1 cellular context compared by ENCODE assay signal in genomic region chr20:47310729-47311128, GRCh38.
TF ChIP-seq lines count a peak whose summit lies in the region.

No MANE protein-coding gene starts in this region.

TF ChIP-seq in H1, 55 proteins besides CTCF, POLR2A, EP300 and RAD21 (continued from another document):
- TF ChIP-seq EGR1 (IDR thresholded peaks at IDR 0.05; ENCODE audit: borderline replicate concordance, low read depth, low read length), result no peak
